In genomic region chr1:21825393-21825792, GRCh38 we compare ENCODE assay signal across 9 cellular contexts. TPM values are rescaled to one million over a fixed set of nuclear protein-coding genes. Genes with fewer than 3 reads are reported as not detected.
"Had no signal": no experiment of that assay in that cellular context is flagged by ENCODE, and none has a peak within 500 bp of the region (broad histone marks: within the 10 kb centered on the region; RNA-seq: fewer than 3 reads in every experiment).

No MANE protein-coding gene starts in this region.

- H3K4me3 ChIP-seq: GM23248 had no signal

- H3K9ac ChIP-seq: GM23248 had no signal

- DNase-seq: GM23248, GOT3, H9, HCEC 1CT, KBM-7 had no signal

- H3K27ac ChIP-seq: GM23248, HL-60 had no signal

- H2AFZ ChIP-seq: GM23248 had no signal

RNA-seq across cellular contexts. Expression of gene LDLRAD2, which starts 13.3 kb away (rescaled TPM):
- total RNA-seq: GM23248, H4, HepG2, HT1080 had no signal
- polyA plus RNA-seq: HepG2 had no signal
